ENCODE assay signal across 16 cellular contexts in the genomic region with DNA sequence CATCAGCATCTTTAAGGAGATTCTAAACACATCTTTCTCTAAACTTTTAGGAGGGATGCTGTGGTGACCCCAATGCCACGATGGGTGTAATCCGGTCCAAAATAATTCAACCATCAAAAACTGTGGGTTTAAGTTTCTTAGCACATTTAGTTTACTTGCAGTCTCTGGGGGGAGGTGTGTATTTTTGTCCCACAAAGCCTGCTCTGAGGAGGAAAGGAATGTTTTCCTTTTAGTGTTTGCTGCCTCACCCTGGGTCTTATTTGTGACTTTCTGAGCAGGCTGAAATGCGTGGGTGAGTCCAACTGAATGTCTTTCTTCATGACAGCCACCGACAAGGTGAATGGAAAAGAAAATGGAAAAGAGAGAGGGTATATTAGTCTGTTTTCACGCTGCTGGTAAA.
DNase-seq lines count a peak whose midpoint lies in the region; ATAC-seq and TF ChIP-seq lines count a peak whose summit lies in the region.
"Had no signal": no experiment of that assay in that cellular context is flagged by ENCODE, and none has a peak within 500 bp of the region (broad histone marks: within the 10 kb centered on the region; RNA-seq: fewer than 3 reads in every experiment).

No MANE protein-coding gene starts in this region.

- intact Hi-C loops in sciatic nerve (cut with DNase I) = no loop called here
- intact Hi-C loops in heart left ventricle (cut with DNase I) = no loop called here

- TF ChIP-seq CTCF in fibroblast of villous mesenchyme (IDR thresholded peaks at IDR 0.05; ENCODE audit: insufficient read depth, low read depth, low read length) (no peak), MM.1S (IDR thresholded peaks at IDR 0.05; ENCODE audit: low read length) (no peak), heart left ventricle (IDR thresholded peaks at IDR 0.05) (no peak)

- no peak for TF ChIP-seq POLR2A in heart left ventricle (IDR thresholded peaks at IDR 0.05)

- no peak overlapping the region for H3K4me2 ChIP-seq in MM.1S (ENCODE audit: low read depth, low read length)
- H3K4me2 ChIP-seq: A549 had no signal

- ATAC-seq in sciatic nerve (peak; percentile 77), HG03039 (IDR thresholded peaks at IDR 0.05; ENCODE audit: unreplicated experiment) (no peak), heart left ventricle (no peak)
- ATAC-seq: A549; CD8-positive, alpha-beta T cell had no signal

- H3K79me2 ChIP-seq in MM.1S (ENCODE audit: low read length) = no peaks in the 10 kb centered on the region

- peak overlapping the region; percentile 70 for H3K4me3 ChIP-seq in SK-N-MC
- H3K4me3 ChIP-seq in fibroblast of villous mesenchyme (ENCODE audit: low read depth, low read length) = no peak overlapping the region
- no peak overlapping the region for H3K4me3 ChIP-seq in MM.1S (ENCODE audit: low read length)
- H3K4me3 ChIP-seq in heart left ventricle = no peak overlapping the region
- H3K4me3 ChIP-seq: A549 had no signal

- H3F3A ChIP-seq in MM.1S (ENCODE audit: insufficient read depth, low read length) = no peaks in the 10 kb centered on the region

- H4K20me1 ChIP-seq in MM.1S (ENCODE audit: insufficient read depth, low read length) = no peaks in the 10 kb centered on the region

- no peaks in the 10 kb centered on the region for H3K9me3 ChIP-seq in SK-N-MC (ENCODE audit: low read depth, low read length)
- H3K9me3 ChIP-seq in MM.1S (replicated peaks; ENCODE audit: insufficient read depth, low read length) = no peaks in the 10 kb centered on the region
- no peaks in the 10 kb centered on the region for H3K9me3 ChIP-seq in heart left ventricle
- H3K9me3 ChIP-seq: A549 had no signal

- H2AFZ ChIP-seq in MM.1S (ENCODE audit: low read length) = no peak overlapping the region

- WGBS in heart left ventricle, 4 donors = 70 to 73% (median 71%) methylated on average over 5 of the region's 5 CpGs

- peak; percentile 16 for DNase-seq in AG20443 (ENCODE audit: low spot score)
- no peak for DNase-seq in SK-N-MC (ENCODE audit: low read depth, low spot score)
- DNase-seq in fibroblast of villous mesenchyme (ENCODE audit: low read depth) = peak; percentile 39
- no peak for DNase-seq in sciatic nerve (ENCODE audit: low spot score)
- DNase-seq in T1000 (lab: John Stamatoyannopoulos, UW) = no peak
- DNase-seq in MM.1S = no peak
- no peak for DNase-seq in heart left ventricle
- DNase-seq: CD8-positive, alpha-beta T cell; DMS79; KBM-7; NCI-H1092 treated with DMSO at 0.1 percent for 48 hours; NCI-H2081 treated with DMSO at 0.1 percent for 48 hours; NCI-H510A; NCI-H82 had no signal

- no peaks in the 10 kb centered on the region for H3K9me2 ChIP-seq in MM.1S (replicated peaks; ENCODE audit: insufficient read depth, low read length)

- H3K27ac ChIP-seq in SK-N-MC (no peak overlapping the region), MM.1S (ENCODE audit: low read length) (no peak overlapping the region), heart left ventricle (no peak overlapping the region)
- H3K27ac ChIP-seq: A549 had no signal

- H3K36me3 ChIP-seq in SK-N-MC (ENCODE audit: insufficient read depth, low read length) (no peaks in the 10 kb centered on the region), MM.1S (replicated peaks; ENCODE audit: insufficient read depth, low read length) (no peaks in the 10 kb centered on the region), heart left ventricle (no peaks in the 10 kb centered on the region)

- H3K4me1 ChIP-seq in MM.1S (ENCODE audit: low read length) = no peaks in the 10 kb centered on the region
- H3K4me1 ChIP-seq in heart left ventricle = no peaks in the 10 kb centered on the region
- H3K4me1 ChIP-seq: A549 had no signal

- H3K9ac ChIP-seq in SK-N-MC (ENCODE audit: insufficient read length) (no peak overlapping the region), MM.1S (ENCODE audit: low read length) (no peak overlapping the region)

- no peaks in the 10 kb centered on the region for H3K27me3 ChIP-seq in MM.1S (replicated peaks; ENCODE audit: insufficient read depth, low read length)
- H3K27me3 ChIP-seq in heart left ventricle = peaks cover 0 to 4% (median 0%) of the 10 kb centered on the region in 9 donors

Comparison
In these comparisons a context has a peak if more than half of its experiments do, and no peak if none do; other contexts are left out.
1. DNase-seq: peak in AG20443 (single experiment) and fibroblast of villous mesenchyme (single experiment); none in SK-N-MC (single experiment), sciatic nerve (single experiment), T1000 (single experiment), MM.1S (single experiment) and heart left ventricle (0 of 5).